In genomic region chr15:62455441-62455921, GRCh38 we compare ENCODE assay signal across 15 cellular contexts.
DNase-seq lines count a peak whose midpoint lies in the region; ATAC-seq and TF ChIP-seq lines count a peak whose summit lies in the region.
"Had no signal": no experiment of that assay in that cellular context is flagged by ENCODE, and none has a peak within 500 bp of the region (broad histone marks: within the 10 kb centered on the region; RNA-seq: fewer than 3 reads in every experiment).

No MANE protein-coding gene starts in this region.

- intact Hi-C loops in left ventricle myocardium superior (cut with micrococcal nuclease) = no loop called here

- no peaks in the 10 kb centered on the region for H3K9me3 ChIP-seq in adipocyte (ENCODE audit: control insufficient read depth, low read length)

- peak overlapping the region; percentile 55 for H3K27ac Mint-ChIP-seq in type B pancreatic cell
- H3K27ac Mint-ChIP-seq: activated CD8-positive, alpha-beta T cell treated with anti-CD3 and anti-CD28 coated beads for 36 hours; CD4-positive, CD25-positive, alpha-beta regulatory T cell; progenitor cell of endocrine pancreas had no signal

- peaks cover 2% of the 10 kb centered on the region for H3K36me3 ChIP-seq in adipocyte (ENCODE audit: control insufficient read depth, insufficient read depth, low read length, severe bottlenecking)

- H3K4me3 ChIP-seq in adipocyte (ENCODE audit: low read length) = no peak overlapping the region

- ATAC-seq in left ventricle myocardium superior (peak; percentile 89), HG03139 (IDR thresholded peaks at IDR 0.05; ENCODE audit: unreplicated experiment) (no peak)
- ATAC-seq: activated CD8-positive, alpha-beta T cell treated with anti-CD3 and anti-CD28 coated beads for 36 hours had no signal

- no peaks in the 10 kb centered on the region for H3K9me3 Mint-ChIP-seq in type B pancreatic cell
- H3K9me3 Mint-ChIP-seq: activated CD8-positive, alpha-beta T cell treated with anti-CD3 and anti-CD28 coated beads for 36 hours had no signal

- H3K9ac ChIP-seq in adipocyte (ENCODE audit: low read length) = no peak overlapping the region

- peaks cover 3% of the 10 kb centered on the region for H3K27me3 Mint-ChIP-seq in type B pancreatic cell
- H3K27me3 Mint-ChIP-seq: activated CD8-positive, alpha-beta T cell treated with anti-CD3 and anti-CD28 coated beads for 36 hours; progenitor cell of endocrine pancreas had no signal

- H3K36me3 Mint-ChIP-seq in type B pancreatic cell = peaks cover 3% of the 10 kb centered on the region
- H3K36me3 Mint-ChIP-seq: CD4-positive, CD25-positive, alpha-beta regulatory T cell had no signal

- H3K4me1 ChIP-seq in adipocyte (ENCODE audit: control insufficient read depth, insufficient read depth, low read length) = peaks cover 40% of the 10 kb centered on the region

- no peak for TF ChIP-seq CTCF in type B pancreatic cell (conservative IDR thresholded peaks at IDR 0.05)

- H3K4me3 Mint-ChIP-seq in type B pancreatic cell = no peak overlapping the region
- H3K4me3 Mint-ChIP-seq: activated CD8-positive, alpha-beta T cell treated with anti-CD3 and anti-CD28 coated beads for 36 hours; CD4-positive, CD25-positive, alpha-beta regulatory T cell had no signal

- H3K27me3 ChIP-seq in adipocyte (replicated peaks; ENCODE audit: control insufficient read depth, insufficient read depth, low read length) = no peaks in the 10 kb centered on the region

- peaks cover 57% of the 10 kb centered on the region for H3K4me1 Mint-ChIP-seq in type B pancreatic cell (ENCODE audit: unreplicated experiment)
- H3K4me1 Mint-ChIP-seq: CD4-positive, CD25-positive, alpha-beta regulatory T cell had no signal

- DNase-seq in NCI-H2029 treated with DMSO at 0.1 percent for 48 hours (lab: John Stamatoyannopoulos, UW) = peak; percentile 29
- no peak for DNase-seq in NCI-H2029 (lab: John Stamatoyannopoulos, UW)
- DNase-seq in adipocyte (ENCODE audit: low read depth) = peak; percentile 21
- peak; percentile 81 for DNase-seq in left ventricle myocardium superior
- no peak for DNase-seq in type B pancreatic cell (ENCODE audit: extremely low spot score, unreplicated experiment)
- DNase-seq in DMS153 (lab: John Stamatoyannopoulos, UW) = no peak
- DNase-seq in SW 1271 (lab: John Stamatoyannopoulos, UW) = no peak
- DNase-seq: activated CD8-positive, alpha-beta T cell treated with anti-CD3 and anti-CD28 coated beads for 36 hours; activated effector memory CD4-positive, alpha-beta T cell treated with Interleukin-2 at 50 U/mL for 16 hours; CD4-positive, CD25-positive, alpha-beta regulatory T cell; NCI-H1092 treated with DMSO at 0.1 percent for 48 hours; NCI-H524 treated with DMSO at 0.1 percent for 48 hours; stimulated activated CD4-positive, alpha-beta T cell treated with anti-CD3 and anti-CD28 coated beads, Interleukin-1b, Interleukin-23, amount 100 ng/mL, for 48 hours had no signal

Comparison
In these comparisons a context has a peak if more than half of its experiments do, and no peak if none do; other contexts are left out.
1. DNase-seq: peak in NCI-H2029 treated with DMSO at 0.1 percent for 48 hours (single experiment), adipocyte (single experiment) and left ventricle myocardium superior (single experiment); none in NCI-H2029 (single experiment), type B pancreatic cell (single experiment), DMS153 (single experiment) and SW 1271 (0 of 2).